Comparison of ENCODE assay signal across 10 cellular contexts in the genomic region with DNA sequence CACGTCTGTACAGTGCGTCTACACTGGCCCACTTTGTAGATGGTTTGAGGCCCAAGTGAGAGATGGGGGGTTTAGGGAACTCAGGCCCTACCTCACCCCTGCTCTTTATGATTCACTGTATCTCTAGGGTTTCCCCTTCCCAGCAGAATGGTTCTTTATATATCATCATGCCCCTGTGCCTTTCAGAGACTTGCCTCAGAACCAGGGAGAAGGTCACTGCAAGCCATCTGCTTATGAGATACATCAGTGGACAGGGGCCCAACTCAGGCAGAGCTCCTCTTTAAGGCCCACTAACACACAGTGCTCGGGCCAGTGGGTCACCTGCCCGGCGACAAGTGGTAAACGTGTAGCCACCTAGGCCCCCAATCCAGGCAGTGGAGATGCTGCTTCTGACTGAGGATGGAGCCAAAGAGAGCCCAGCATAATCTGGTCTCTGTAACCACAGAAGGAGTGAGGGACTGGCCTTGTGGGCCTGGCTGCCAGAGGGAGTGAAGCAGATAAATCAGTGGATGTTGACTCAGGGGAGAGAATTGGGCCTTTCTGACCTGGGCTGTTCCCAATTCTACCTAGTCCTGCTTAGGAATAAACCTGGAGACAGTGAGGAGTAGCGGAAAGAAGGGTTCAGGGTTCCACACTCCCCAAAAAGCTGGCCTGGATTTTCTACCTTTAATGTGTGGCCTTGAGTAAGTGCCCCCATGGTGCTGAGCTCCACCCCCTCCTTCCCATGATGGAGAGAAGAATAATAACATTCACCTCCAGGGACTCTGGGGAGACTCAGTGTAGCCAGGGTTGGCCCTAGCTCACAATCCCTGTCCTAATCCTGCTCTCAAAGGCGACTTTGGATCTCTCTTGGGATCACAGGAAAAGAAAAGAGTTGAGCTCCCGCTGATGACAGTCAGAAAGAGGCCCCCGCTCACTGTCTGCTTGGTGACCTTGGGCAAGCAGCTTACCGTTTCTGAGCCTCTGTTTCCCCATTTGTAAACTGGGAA. TPM values are rescaled to one million over a fixed set of nuclear protein-coding genes. Genes with fewer than 3 reads are reported as not detected.
A peak's percentile ranks its signal among the peaks of the same experiment; 100 is the strongest.
DNase-seq lines count a peak whose midpoint lies in the region; FAIRE-seq and TF ChIP-seq lines count a peak whose summit lies in the region.
"Had no signal": no experiment of that assay in that cellular context is flagged by ENCODE, and none has a peak within 500 bp of the region (broad histone marks: within the 10 kb centered on the region; RNA-seq: fewer than 3 reads in every experiment).

No MANE protein-coding gene starts in this region.

- no peak for TF ChIP-seq CTCF in D721Med (IDR thresholded peaks at IDR 0.05; ENCODE audit: insufficient read depth, missing control alignments)
- TF ChIP-seq CTCF in fibroblast of lung (conservative IDR thresholded peaks at IDR 0.05 in 1 of 2, IDR thresholded peaks at IDR 0.05 in 1 of 2; ENCODE audit: low read depth in 1 of 2, low read length in 2 of 2) = no peak

- H3K4me3 ChIP-seq in fibroblast of lung (replicated peaks in 1 of 4; ENCODE audit: control extremely low read depth in 1 of 4, insufficient read depth in 1 of 4, low read depth in 3 of 4, low read length in 4 of 4) = no peak overlapping the region
- H3K4me3 ChIP-seq in skeletal muscle satellite cell (ENCODE audit: low read length) = peak overlapping the region; percentile 26

- H3K27me3 ChIP-seq in fibroblast of lung (ENCODE audit: control insufficient read depth, insufficient read depth, low read length) (no peaks in the 10 kb centered on the region), skeletal muscle satellite cell (ENCODE audit: control insufficient read depth, insufficient read depth, low read length) (no peaks in the 10 kb centered on the region)

- H4K20me1 ChIP-seq in fibroblast of lung (ENCODE audit: control insufficient read depth, extremely low read depth, insufficient read depth, low read length) = no peaks in the 10 kb centered on the region

- H3K9ac ChIP-seq in fibroblast of lung (ENCODE audit: insufficient read depth, low read length) (peak overlapping the region; percentile 29), skeletal muscle satellite cell (ENCODE audit: low read depth, low read length) (peak overlapping the region; percentile 99)

- no peak overlapping the region for H2AFZ ChIP-seq in fibroblast of lung (ENCODE audit: low read length)

- peaks cover 36% of the 10 kb centered on the region for H3K4me1 ChIP-seq in fibroblast of lung (ENCODE audit: control insufficient read depth, extremely low read depth, insufficient read depth, low read length)
- H3K4me1 ChIP-seq in skeletal muscle satellite cell (ENCODE audit: control insufficient read depth, insufficient read depth, low read length) = peaks cover 68% of the 10 kb centered on the region

- FAIRE-seq in D721Med (lab: Jason Lieb, UNC) = no peak

- no peak overlapping the region for H3K4me2 ChIP-seq in fibroblast of lung (ENCODE audit: extremely low read depth, insufficient read depth, low read length)
- no peak overlapping the region for H3K4me2 ChIP-seq in skeletal muscle satellite cell (ENCODE audit: low read length)

- DNase-seq in D721Med (ENCODE audit: insufficient read length, low spot score) (peak; percentile 72), fibroblast of lung (ENCODE audit: low read depth in 2 of 2) (peak; percentile 57 to 69), NCI-H2227 treated with DMSO at 0.1 percent for 48 hours (lab: John Stamatoyannopoulos, UW) (no peak), KG1 (lab: John Stamatoyannopoulos, UW) (no peak), NCI-H526 (lab: John Stamatoyannopoulos, UW) (no peak), medulla oblongata (ENCODE audit: extremely low spot score) (no peak)
- DNase-seq in activated CD4-positive, alpha-beta T cell treated with anti-CD3 and anti-CD28 coated beads, Interleukin-2, amount 50 U/mL, for 48 hours = peak; percentile 13 to 25
- DNase-seq: activated CD8-positive, alpha-beta memory T cell treated with anti-CD3 and anti-CD28 coated beads, Interleukin-2, amount 50 U/mL, for 4 hours; retina had no signal

- peaks cover 21% of the 10 kb centered on the region for H3K79me2 ChIP-seq in fibroblast of lung (ENCODE audit: control insufficient read depth, insufficient read depth, low read length)

- H3K9me3 ChIP-seq in fibroblast of lung (ENCODE audit: control insufficient read depth, insufficient read depth, low read depth, low read length) (no peaks in the 10 kb centered on the region), skeletal muscle satellite cell (replicated peaks; ENCODE audit: low read length) (no peaks in the 10 kb centered on the region)

- H3K27ac ChIP-seq in fibroblast of lung (ENCODE audit: insufficient read depth, low read length) = peak overlapping the region; percentile 100

- H3K36me3 ChIP-seq in fibroblast of lung (ENCODE audit: control insufficient read depth, insufficient read depth, low read length) (peaks cover 8% of the 10 kb centered on the region), skeletal muscle satellite cell (ENCODE audit: insufficient read depth, low read length) (peaks cover 21% of the 10 kb centered on the region)

RNA-seq across cellular contexts. Expression of gene DUSP1, which starts 2.8 kb away (rescaled TPM):
- total RNA-seq in fibroblast of lung = 56.5 and 148 TPM in 2 replicates
- 121 and 291 TPM in 2 replicates for polyA plus RNA-seq in fibroblast of lung
- 89.4 and 192 TPM in 2 replicates for polyA plus RNA-seq in fibroblast of lung (2012)
- polyA minus RNA-seq in fibroblast of lung (ENCODE audit: low replicate concordance) = 200 and 307 TPM in 2 replicates
- total RNA-seq in skeletal muscle satellite cell (2012; rRNA removed) = 204 and 438 TPM in 2 replicates

Comparison
In these comparisons a context has a peak if more than half of its experiments do, and no peak if none do; other contexts are left out.
1. DNase-seq: peak in D721Med (single experiment), activated CD4-positive, alpha-beta T cell treated with anti-CD3 and anti-CD28 coated beads, Interleukin-2, amount 50 U/mL, for 48 hours (2 of 2) and fibroblast of lung (2 of 2); none in NCI-H2227 treated with DMSO at 0.1 percent for 48 hours (single experiment), KG1 (single experiment), NCI-H526 (0 of 2) and medulla oblongata (single experiment).